Comparison of ENCODE assay signal across 8 cellular contexts in genomic region chr1:206505702-206506375, GRCh38. TPM values are rescaled to one million over a fixed set of nuclear protein-coding genes. Genes with fewer than 3 reads are reported as not detected.
DNase-seq lines count a peak whose midpoint lies in the region; ATAC-seq and TF ChIP-seq lines count a peak whose summit lies in the region.

No MANE protein-coding gene starts in this region.

- H3K9me3 ChIP-seq in PC-3 (ENCODE audit: low read length), result no peaks in the 10 kb centered on the region
- no peaks in the 10 kb centered on the region for H3K9me3 ChIP-seq in smooth muscle cell (replicated peaks; ENCODE audit: low read depth)

- H3K4me3 ChIP-seq in PC-3 (ENCODE audit: low read length) (no peak overlapping the region), epithelial cell of esophagus (ENCODE audit: low read length) (no peak overlapping the region), smooth muscle cell (no peak overlapping the region)

- BruUV-seq in PC-3 (replicated peaks; lab: Mats Ljungman, UMichigan), result no TSS peak

- no peaks in the 10 kb centered on the region for H3K27me3 ChIP-seq in PC-3 (ENCODE audit: low read length)
- no peaks in the 10 kb centered on the region for H3K27me3 ChIP-seq in smooth muscle cell (ENCODE audit: low read depth)

- TF ChIP-seq CTCF in PC-3 (conservative IDR thresholded peaks at IDR 0.05; ENCODE audit: low read depth, low read length) (peak; percentile 95), epithelial cell of esophagus (IDR thresholded peaks at IDR 0.05; ENCODE audit: insufficient read depth, low read depth, low read length, missing control alignments) (peak; percentile 76), smooth muscle cell (IDR thresholded peaks at IDR 0.05; ENCODE audit: borderline replicate concordance, insufficient read depth, poor library complexity, severe bottlenecking) (peak; percentile 49)

- H3F3A ChIP-seq in PC-3 (ENCODE audit: low read length, unreplicated experiment) (no peaks in the 10 kb centered on the region), smooth muscle cell (ENCODE audit: low read depth) (peaks cover 19% of the 10 kb centered on the region)

- H4K20me1 ChIP-seq in PC-3 (ENCODE audit: low read length) (no peaks in the 10 kb centered on the region), smooth muscle cell (ENCODE audit: low read depth) (no peaks in the 10 kb centered on the region)

- DNase-seq in SKM-1 treated with dmso at 0.1 percent for 144 hours (lab: John Stamatoyannopoulos, UW; ENCODE audit: unreplicated experiment) (peak; percentile 39), SKM-1 (lab: John Stamatoyannopoulos, UW; ENCODE audit: unreplicated experiment) (no peak), PC-3 (peak; percentile 74), epithelial cell of esophagus (ENCODE audit: low read depth) (peak; percentile 40), smooth muscle cell (lab: John Stamatoyannopoulos, UW; ENCODE audit: unreplicated experiment) (no peak), D341Med (ENCODE audit: low spot score) (no peak), NCI-H2107 treated with DMSO at 0.1 percent for 48 hours (lab: John Stamatoyannopoulos, UW; ENCODE audit: unreplicated experiment) (no peak)

- intact Hi-C loops in PC-3 (cut with micrococcal nuclease), result loop anchor here (1.0 to 5.0 kb wide), 4 partner anchors 35 to 156 kb away; no protein-coding TSS in a partner anchor

- CTCF ChIA-PET in PC-3 (lab: Charles Lee), result interaction anchor here (0.5 to 1.1 kb wide), 5 partner anchors 17 to 107 kb away, joined by 3 to 5 read pairs (median 4); partner anchors contain the start of gene EIF2D

- H2AFZ ChIP-seq in PC-3 (ENCODE audit: low read length) (no peak overlapping the region), smooth muscle cell (ENCODE audit: low read depth) (no peak overlapping the region)

- H3K9ac ChIP-seq in PC-3 (ENCODE audit: low read length) (no peak overlapping the region), smooth muscle cell (ENCODE audit: low read depth) (no peak overlapping the region)

- WGBS in smooth muscle cell (ENCODE audit: low lambda C conversion rate), result 47% methylated on average over 10 of the region's 10 CpGs

- no peaks in the 10 kb centered on the region for H3K79me2 ChIP-seq in PC-3 (ENCODE audit: low read length)
- no peaks in the 10 kb centered on the region for H3K79me2 ChIP-seq in smooth muscle cell (ENCODE audit: low read depth)

- ATAC-seq in PC-3 (peak; percentile 5; the same call in 1 of the 2 replicates), GM21447 (IDR thresholded peaks at IDR 0.05; ENCODE audit: unreplicated experiment) (no peak)

- no peaks in the 10 kb centered on the region for H3K9me2 ChIP-seq in PC-3 (replicated peaks; ENCODE audit: low read length)

- H3K4me1 ChIP-seq in PC-3 (ENCODE audit: insufficient read depth, low read length) (peaks cover 41% of the 10 kb centered on the region), smooth muscle cell (ENCODE audit: low read depth) (peaks cover 7% of the 10 kb centered on the region)

- H3K27ac ChIP-seq in PC-3 (ENCODE audit: low read length), result no peak overlapping the region
- H3K27ac ChIP-seq in smooth muscle cell (ENCODE audit: low read depth), result no peak overlapping the region

- H3K4me2 ChIP-seq in PC-3 (ENCODE audit: low read length) (no peak overlapping the region), smooth muscle cell (peak overlapping the region; percentile 95)

- POLR2A ChIA-PET in PC-3 (lab: Charles Lee; ENCODE audit: unreplicated experiment), result no interaction called here

- H3K36me3 ChIP-seq in PC-3 (ENCODE audit: low read depth, low read length) (no peaks in the 10 kb centered on the region), smooth muscle cell (ENCODE audit: low read depth) (no peaks in the 10 kb centered on the region)

RNA-seq across cellular contexts. Expression of gene RASSF5, which starts 1.5 kb away (rescaled TPM):
- total RNA-seq in PC-3 (2014; rRNA removed) (15.5 and 16.0 TPM in 2 replicates), smooth muscle cell (1.3 and 2.6 TPM in 2 replicates)
- 1.6 and 3.3 TPM in 2 replicates for polyA plus RNA-seq in smooth muscle cell

RNA-seq across cellular contexts. Expression of gene IKBKE, which starts 35.6 kb away (rescaled TPM):
- total RNA-seq in PC-3 (2014; rRNA removed), result 27.0 and 28.3 TPM in 2 replicates
- total RNA-seq in smooth muscle cell, result 4.0 and 6.2 TPM in 2 replicates
- 8.5 and 9.7 TPM in 2 replicates for polyA plus RNA-seq in smooth muscle cell

Comparison
In these comparisons a context has a peak if more than half of its experiments do, and no peak if none do; other contexts are left out.
1. DNase-seq: peak in SKM-1 treated with dmso at 0.1 percent for 144 hours (single experiment), PC-3 (single experiment) and epithelial cell of esophagus (single experiment); none in SKM-1 (single experiment), smooth muscle cell (single experiment), D341Med (single experiment) and NCI-H2107 treated with DMSO at 0.1 percent for 48 hours (single experiment).
2. Peak in every context shown above with its lines, with median percentiles within 50 percentile points of each other: CTCF ChIP-seq.